Comparison of ENCODE assay signal across 8 cellular contexts in genomic region chr5:34522599-34523381, GRCh38.
A peak's percentile ranks its signal among the peaks of the same experiment; 100 is the strongest.
DNase-seq lines count a peak whose midpoint lies in the region; ATAC-seq and TF ChIP-seq lines count a peak whose summit lies in the region.

No MANE protein-coding gene starts in this region.

- H3K9ac ChIP-seq in colonic mucosa (ENCODE audit: low read depth in 2 of 2, low read length in 2 of 2): no peak overlapping the region
- no peak overlapping the region for H3K9ac ChIP-seq in liver (ENCODE audit: low read depth in 1 of 2, low read length in 2 of 2)

- H3K27me3 ChIP-seq in BE2C (no peaks in the 10 kb centered on the region), colonic mucosa (no peaks in the 10 kb centered on the region), liver (ENCODE audit: control insufficient read depth in 4 of 4, insufficient read depth in 4 of 4, low read length in 3 of 4) (no peaks in the 10 kb centered on the region)

- H3K9me3 ChIP-seq in BE2C (no peaks in the 10 kb centered on the region), colonic mucosa (no peaks in the 10 kb centered on the region), liver (ENCODE audit: control insufficient read depth in 4 of 4, low read length in 3 of 4) (no peaks in the 10 kb centered on the region)

- H3K4me1 ChIP-seq in BE2C (no peaks in the 10 kb centered on the region), colonic mucosa (no peaks in the 10 kb centered on the region), liver (ENCODE audit: control insufficient read depth in 4 of 4, insufficient read depth in 4 of 4, low read length in 3 of 4) (peaks cover 0 to 6% (median 2%) of the 10 kb centered on the region in 4 donors)

- peak; percentile 93 for ATAC-seq in GM18907 (IDR thresholded peaks at IDR 0.05; ENCODE audit: unreplicated experiment)
- ATAC-seq in HG03175 (IDR thresholded peaks at IDR 0.05; ENCODE audit: unreplicated experiment): peak; percentile 89

- peak; percentile 77 for TF ChIP-seq CTCF in BE2C (IDR thresholded peaks at IDR 0.05; ENCODE audit: low read depth, low read length)
- TF ChIP-seq CTCF in colonic mucosa (IDR thresholded peaks at IDR 0.05): peak; percentile 46
- TF ChIP-seq CTCF in liver (IDR thresholded peaks at IDR 0.05; ENCODE audit: low read depth, low read length, missing input control): peak; percentile 65

- no peak overlapping the region for H3K27ac ChIP-seq in colonic mucosa
- no peak overlapping the region for H3K27ac ChIP-seq in liver (ENCODE audit: low read depth in 1 of 2, low read length in 2 of 2)

- DNase-seq in BE2C (peak; percentile 72), NCI-H226 (peak; percentile 66), colonic mucosa (peak; percentile 74)
- peak; percentile 6 for DNase-seq in activated CD4-positive, CD25-positive, alpha-beta regulatory T cell treated with anti-CD3 and anti-CD28 coated beads, Interleukin-2, amount 50 U/mL, for 16 hours (ENCODE audit: low read depth, low spot score)
- peak; percentile 20 for DNase-seq in stimulated activated CD8-positive, alpha-beta memory T cell treated with anti-CD3 and anti-CD28 coated beads, Interleukin-15, amount 100 ng/mL, for 1 hour (ENCODE audit: low read depth)

- H3K36me3 ChIP-seq in BE2C (no peaks in the 10 kb centered on the region), colonic mucosa (no peaks in the 10 kb centered on the region), liver (ENCODE audit: control insufficient read depth in 4 of 4, insufficient read depth in 3 of 4, low read depth in 1 of 4, low read length in 3 of 4) (no peaks in the 10 kb centered on the region)

- H3K4me3 ChIP-seq in BE2C (ENCODE audit: low read depth, low read length) (no peak overlapping the region), colonic mucosa (no peak overlapping the region), liver (ENCODE audit: low read depth in 1 of 3, low read length in 3 of 3) (no peak overlapping the region)

- intact Hi-C loops in colonic mucosa (cut with DNase I): loop anchor here (2.0 to 10.0 kb wide), 2 partner anchors 132 to 376 kb away; partner anchors contain the start of gene RAI14

- TF ChIP-seq RAD21 in liver (IDR thresholded peaks at IDR 0.05): peak; percentile 88 to 92

- 45% methylated on average over 11 of the region's 11 CpGs for WGBS in liver

TF ChIP-seq in liver, 16 proteins besides CTCF, POLR2A, EP300 and RAD21:
- TF ChIP-seq REST (IDR thresholded peaks at IDR 0.05): no peak
- no peak for TF ChIP-seq EGR1 (IDR thresholded peaks at IDR 0.05; ENCODE audit: low read depth in 2 of 2)
- TF ChIP-seq FOXA1 (IDR thresholded peaks at IDR 0.05): no peak
- no peak for TF ChIP-seq YY1 (IDR thresholded peaks at IDR 0.05)
- TF ChIP-seq JUND (IDR thresholded peaks at IDR 0.05): peak in 1 of 2 donors; percentile 10
- TF ChIP-seq SP1 (IDR thresholded peaks at IDR 0.05): no peak
- no peak for TF ChIP-seq ZBTB33 (IDR thresholded peaks at IDR 0.05)
- TF ChIP-seq RXRA (IDR thresholded peaks at IDR 0.05): peak in 1 of 2 donors; percentile 10
- TF ChIP-seq GABPA (IDR thresholded peaks at IDR 0.05 in 1 of 2, conservative IDR thresholded peaks at IDR 0.05 in 1 of 2): no peak
- no peak for TF ChIP-seq MAX (IDR thresholded peaks at IDR 0.05)
- peak in 1 of 2 donors; percentile 20 for TF ChIP-seq HNF4A (conservative IDR thresholded peaks at IDR 0.05)
- TF ChIP-seq HNF4G (IDR thresholded peaks at IDR 0.05): no peak
- TF ChIP-seq FOXA2 (IDR thresholded peaks at IDR 0.05): no peak
- no peak for TF ChIP-seq ATF3 (IDR thresholded peaks at IDR 0.05)
- TF ChIP-seq NR2F2 (IDR thresholded peaks at IDR 0.05): no peak
- no peak for TF ChIP-seq TAF1 (conservative IDR thresholded peaks at IDR 0.05)

Comparison
In these comparisons a context has a peak if more than half of its experiments do, and no peak if none do; other contexts are left out.
1. DNase-seq: peak in every context shown above with its lines; median percentile 74 in colonic mucosa; 72 in BE2C; 66 in NCI-H226; 20 in stimulated activated CD8-positive, alpha-beta memory T cell treated with anti-CD3 and anti-CD28 coated beads, Interleukin-15, amount 100 ng/mL, for 1 hour; 6 in activated CD4-positive, CD25-positive, alpha-beta regulatory T cell treated with anti-CD3 and anti-CD28 coated beads, Interleukin-2, amount 50 U/mL, for 16 hours.